1 cellular context compared by ENCODE assay signal in genomic region chr2:226837787-226838603, GRCh38.
TF ChIP-seq lines count a peak whose summit lies in the region.

No MANE protein-coding gene starts in this region.

TF ChIP-seq in HCT116, 20 proteins besides CTCF, POLR2A, EP300 and RAD21 (continued from another document):
- TF ChIP-seq ZBTB33 (IDR thresholded peaks at IDR 0.05; ENCODE audit: extremely low read depth, insufficient replicate concordance, low read length) (no peak), MAX (IDR thresholded peaks at IDR 0.05) (no peak), ZFX (IDR thresholded peaks at IDR 0.05) (no peak), SIN3A (IDR thresholded peaks at IDR 0.05; ENCODE audit: low read depth) (no peak), EZH2phosphoT487 (IDR thresholded peaks at IDR 0.05; ENCODE audit: borderline replicate concordance) (no peak), REST (IDR thresholded peaks at IDR 0.05; ENCODE audit: low read depth) (no peak), YY1 (IDR thresholded peaks at IDR 0.05; ENCODE audit: extremely low read depth, insufficient replicate concordance, low read depth, low read length) (no peak), TCF7L2 (IDR thresholded peaks at IDR 0.05; ENCODE audit: borderline replicate concordance, extremely low read depth, insufficient read depth, insufficient read length) (no peak), SP1 (IDR thresholded peaks at IDR 0.05; ENCODE audit: low read depth) (no peak), JUND (IDR thresholded peaks at IDR 0.05) (no peak), ATF3 (IDR thresholded peaks at IDR 0.05) (no peak), EGR1 (IDR thresholded peaks at IDR 0.05; ENCODE audit: low read depth) (no peak), ZNF274 (IDR thresholded peaks at IDR 0.05; ENCODE audit: low read depth, low read length) (no peak), POLR2AphosphoS5 (IDR thresholded peaks at IDR 0.05; ENCODE audit: low read depth, low read length) (no peak), EZH2 (IDR thresholded peaks at IDR 0.05) (no peak)
